In the genomic region with DNA sequence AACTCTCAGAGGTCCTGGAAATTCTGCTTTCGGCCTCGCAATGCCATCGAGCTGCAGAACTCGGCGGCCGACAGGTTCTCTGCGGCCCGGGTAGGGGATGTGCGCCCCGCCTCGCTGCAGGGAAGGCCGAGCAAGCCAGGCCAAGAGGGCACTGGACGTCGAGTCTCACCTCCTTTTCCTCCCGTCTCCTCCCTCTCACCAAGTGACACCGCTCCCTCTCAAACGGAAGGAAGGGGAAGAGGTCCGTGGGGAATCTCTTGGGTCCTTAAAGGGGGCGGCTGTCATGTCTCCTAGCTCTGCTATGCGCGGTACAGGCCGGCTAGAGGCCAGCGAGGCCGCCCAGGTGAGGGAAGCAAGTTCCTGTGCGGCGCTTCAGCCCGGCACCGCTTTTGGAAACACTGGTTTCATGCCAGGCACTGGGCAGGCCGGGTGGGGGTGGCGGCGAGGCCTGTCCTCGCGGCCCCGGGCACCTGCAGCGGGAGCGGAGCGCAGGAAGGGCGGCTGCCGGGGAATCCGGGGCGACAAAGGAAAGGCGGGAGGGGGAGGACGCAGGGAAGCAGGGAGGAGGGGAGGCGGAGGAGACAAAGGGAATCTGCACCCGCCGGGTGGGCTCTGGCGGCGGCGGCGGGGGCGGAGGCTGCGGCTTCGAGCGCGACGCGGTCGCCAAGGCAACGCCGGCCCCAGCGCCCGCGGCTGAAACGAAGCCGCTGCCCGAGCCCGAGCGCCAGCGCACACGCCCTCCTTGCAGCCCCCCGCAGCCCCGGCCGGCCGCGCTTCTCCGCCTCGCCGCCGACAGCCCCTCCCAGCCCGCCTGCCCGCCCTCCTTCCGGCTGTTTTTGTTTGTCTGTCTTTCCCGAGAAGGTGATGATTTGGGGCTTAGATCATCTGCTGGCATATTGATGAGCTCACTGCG, we compare ENCODE assay signal across 8 cellular contexts. TPM values are rescaled to one million over a fixed set of nuclear protein-coding genes. Genes with fewer than 3 reads are reported as not detected.
DNase-seq lines count a peak whose midpoint lies in the region; ATAC-seq and TF ChIP-seq lines count a peak whose summit lies in the region.

No MANE protein-coding gene starts in this region.

- ATAC-seq in GM21723 (IDR thresholded peaks at IDR 0.05; ENCODE audit: unreplicated experiment) (no peak), HG02970 (IDR thresholded peaks at IDR 0.05; ENCODE audit: low FRiP score, unreplicated experiment) (no peak)

- H3K27me3 ChIP-seq in effector memory CD4-positive, alpha-beta T cell (replicated peaks; ENCODE audit: control insufficient read depth, insufficient read depth, low read length, poor library complexity, severe bottlenecking): no peaks in the 10 kb centered on the region
- H3K27me3 ChIP-seq in mononuclear cell (ENCODE audit: insufficient read depth, low read length) (peaks cover 28% of the 10 kb centered on the region), stomach (peaks cover 0 to 10% (median 0%) of the 10 kb centered on the region in 3 donors)

- CTCF ChIA-PET in activated CD4-positive, alpha-beta memory T cell treated with anti-CD3 and anti-CD28 coated beads, Interleukin-2, amount 10 ng/mL, durations not matched to agents 7 days and 5 days (lab: Charles Lee): no interaction called here

- no peak for TF ChIP-seq POLR2A in stomach (IDR thresholded peaks at IDR 0.05)

- H3K27me3 Mint-ChIP-seq in activated CD4-positive, alpha-beta memory T cell treated with anti-CD3 and anti-CD28 coated beads, Interleukin-2, amount 10 ng/mL, durations not matched to agents 7 days and 5 days: no peaks in the 10 kb centered on the region

- no peak for TF ChIP-seq CTCF in GM12864 (IDR thresholded peaks at IDR 0.05; ENCODE audit: low read depth, low read length, missing control alignments)
- no peak for TF ChIP-seq CTCF in stomach (IDR thresholded peaks at IDR 0.05)

- no peaks in the 10 kb centered on the region for H3K9me3 Mint-ChIP-seq in activated CD4-positive, alpha-beta memory T cell treated with anti-CD3 and anti-CD28 coated beads, Interleukin-2, amount 10 ng/mL, durations not matched to agents 7 days and 5 days

- H3K9me3 ChIP-seq in effector memory CD4-positive, alpha-beta T cell (ENCODE audit: control insufficient read depth, low read length): no peaks in the 10 kb centered on the region
- no peaks in the 10 kb centered on the region for H3K9me3 ChIP-seq in mononuclear cell (ENCODE audit: low read depth, low read length)
- H3K9me3 ChIP-seq in stomach: no peaks in the 10 kb centered on the region

- TF ChIP-seq EP300 in stomach (IDR thresholded peaks at IDR 0.05): no peak

- peak overlapping the region; percentile 66 for H3K4me3 Mint-ChIP-seq in activated CD4-positive, alpha-beta memory T cell treated with anti-CD3 and anti-CD28 coated beads, Interleukin-2, amount 10 ng/mL, durations not matched to agents 7 days and 5 days

- H3K27ac Mint-ChIP-seq in activated CD4-positive, alpha-beta memory T cell treated with anti-CD3 and anti-CD28 coated beads, Interleukin-2, amount 10 ng/mL, durations not matched to agents 7 days and 5 days: peak overlapping the region; percentile 95

- H3K27ac ChIP-seq in effector memory CD4-positive, alpha-beta T cell (ENCODE audit: insufficient read depth, low read length, poor library complexity, severe bottlenecking): peak overlapping the region; percentile 69
- H3K27ac ChIP-seq in stomach: peak overlapping the region in 3 of 5 donors; percentile 4 to 30 (median 20)

- no peaks in the 10 kb centered on the region for H3K36me3 Mint-ChIP-seq in activated CD4-positive, alpha-beta memory T cell treated with anti-CD3 and anti-CD28 coated beads, Interleukin-2, amount 10 ng/mL, durations not matched to agents 7 days and 5 days (ENCODE audit: low read depth)

- peaks cover 51% of the 10 kb centered on the region for H3K4me1 ChIP-seq in effector memory CD4-positive, alpha-beta T cell (ENCODE audit: control insufficient read depth, insufficient read depth, low read length, poor library complexity, severe bottlenecking)
- peaks cover 82% of the 10 kb centered on the region for H3K4me1 ChIP-seq in mononuclear cell (ENCODE audit: insufficient read depth, low read length)
- H3K4me1 ChIP-seq in stomach: peaks cover 13 to 21% (median 18%) of the 10 kb centered on the region in 4 donors

- intact Hi-C loops in stomach (cut with DNase I; ENCODE audit: low total_unique reads): no loop called here

- no peaks in the 10 kb centered on the region for H3K36me3 ChIP-seq in effector memory CD4-positive, alpha-beta T cell (ENCODE audit: control insufficient read depth, insufficient read depth, low read length)
- H3K36me3 ChIP-seq in stomach: no peaks in the 10 kb centered on the region

- H3K4me3 ChIP-seq in GM12864 (ENCODE audit: low read depth, low read length) (peak overlapping the region; percentile 32), mononuclear cell (ENCODE audit: low read length) (peak overlapping the region; percentile 20), stomach (peak overlapping the region; percentile 50 to 55 (median 55))
- peak overlapping the region; percentile 47 for H3K4me3 ChIP-seq in effector memory CD4-positive, alpha-beta T cell (ENCODE audit: insufficient read depth, low read depth, low read length, poor library complexity, severe bottlenecking)

- POLR2A ChIA-PET in activated CD4-positive, alpha-beta memory T cell treated with anti-CD3 and anti-CD28 coated beads, Interleukin-2, amount 10 ng/mL, durations not matched to agents 7 days and 5 days (lab: Charles Lee): interaction anchor here (0.7 to 4.1 kb wide), 11 partner anchors 9 to 74 kb away, joined by 3 to 21 read pairs (median 3); a partner anchor contains a TSS

- WGBS in stomach, 5 donors: 10 to 18% (median 15%) methylated on average over 19 to 84 of the region's 84 CpGs

- peaks cover 69% of the 10 kb centered on the region for H3K4me1 Mint-ChIP-seq in activated CD4-positive, alpha-beta memory T cell treated with anti-CD3 and anti-CD28 coated beads, Interleukin-2, amount 10 ng/mL, durations not matched to agents 7 days and 5 days

- DNase-seq in GM12864 (ENCODE audit: low read depth) (no peak), NCI-H2107 treated with DMSO at 0.1 percent for 48 hours (lab: John Stamatoyannopoulos, UW; ENCODE audit: unreplicated experiment) (peak; percentile 55), stomach (peak; percentile 63)
- DNase-seq in activated CD4-positive, alpha-beta memory T cell treated with anti-CD3 and anti-CD28 coated beads, Interleukin-2, amount 10 ng/mL, durations not matched to agents 7 days and 5 days: peak; percentile 85
- peak; percentile 27 to 49 (median 46) for DNase-seq in effector memory CD4-positive, alpha-beta T cell

RNA-seq across cellular contexts. Expression of a gene that starts 32.3 kb away (rescaled TPM):
- total RNA-seq in activated CD4-positive, alpha-beta memory T cell treated with anti-CD3 and anti-CD28 coated beads, Interleukin-2, amount 10 ng/mL, durations not matched to agents 7 days and 5 days: 1 to 10 TPM; 7.4 to 7.9 TPM
- total RNA-seq in mononuclear cell (16.8 TPM), stomach (1 to 10 TPM in 3 of 5 donors, under 1 TPM in 1, not detected in 1; 0.45 to 2.6 (median 1.9) TPM)
- 1 to 10 TPM in 1 of 3 donors, under 1 TPM in 1, not detected in 1; 0.37 to 1.9 TPM for polyA plus RNA-seq in stomach
